ENCODE assay signal across 19 cellular contexts in the genomic region with DNA sequence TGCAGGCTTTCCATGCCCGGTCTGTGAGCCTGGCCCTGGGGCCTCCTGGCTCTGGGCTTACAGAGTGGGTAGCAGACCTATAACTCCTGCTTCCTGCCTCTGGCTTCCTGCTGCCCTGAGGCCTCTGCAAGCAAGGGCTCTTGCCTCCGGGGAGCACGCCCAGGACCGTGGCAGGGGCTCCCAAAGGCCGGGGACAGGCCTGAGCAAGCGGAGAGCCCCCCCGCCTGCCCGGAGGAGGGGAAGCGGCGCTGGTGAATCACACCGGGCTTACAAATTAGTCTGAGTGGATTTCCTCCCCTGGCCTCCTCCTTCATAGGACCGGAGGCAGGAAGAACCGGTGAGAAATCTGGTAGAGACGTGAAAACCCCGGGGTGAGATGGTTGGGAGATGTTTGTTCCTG. TPM values are rescaled to one million over a fixed set of nuclear protein-coding genes. Genes with fewer than 3 reads are reported as not detected.
DNase-seq lines count a peak whose midpoint lies in the region; FAIRE-seq and TF ChIP-seq lines count a peak whose summit lies in the region.
"Had no signal": no experiment of that assay in that cellular context is flagged by ENCODE, and none has a peak within 500 bp of the region (broad histone marks: within the 10 kb centered on the region; RNA-seq: fewer than 3 reads in every experiment).

No MANE protein-coding gene starts in this region.

- H3K9me3 ChIP-seq in adipocyte (ENCODE audit: control insufficient read depth, low read length): peaks cover 7% of the 10 kb centered on the region
- H3K9me3 ChIP-seq in Peyer's patch: no peaks in the 10 kb centered on the region
- H3K9me3 ChIP-seq: vagina had no signal

- no peaks in the 10 kb centered on the region for H3K36me3 ChIP-seq in adipocyte (ENCODE audit: control insufficient read depth, insufficient read depth, low read length, severe bottlenecking)
- H3K36me3 ChIP-seq in Peyer's patch: no peaks in the 10 kb centered on the region
- H3K36me3 ChIP-seq: vagina had no signal

- FAIRE-seq in GM19239 (lab: Jason Lieb, UNC): no peak

- no peak overlapping the region for H3K27ac ChIP-seq in Peyer's patch
- H3K27ac ChIP-seq: SK-N-MC, vagina had no signal

- H3K4me1 ChIP-seq in adipocyte (ENCODE audit: control insufficient read depth, insufficient read depth, low read length): no peaks in the 10 kb centered on the region
- H3K4me1 ChIP-seq in Peyer's patch: no peaks in the 10 kb centered on the region
- H3K4me1 ChIP-seq: vagina had no signal

- H3K4me3 ChIP-seq in adipocyte (ENCODE audit: low read length) (no peak overlapping the region), Peyer's patch (no peak overlapping the region)
- H3K4me3 ChIP-seq: SK-N-MC, vagina had no signal

- H3K27me3 ChIP-seq in adipocyte (replicated peaks; ENCODE audit: control insufficient read depth, insufficient read depth, low read length) (peaks cover 7% of the 10 kb centered on the region), Peyer's patch (no peaks in the 10 kb centered on the region)
- H3K27me3 ChIP-seq: vagina had no signal

- DNase-seq in AG08395 (ENCODE audit: low spot score): peak; percentile 74
- DNase-seq in HT1080 (ENCODE audit: low read depth): peak; percentile 87
- DNase-seq in adipocyte (ENCODE audit: low read depth): peak; percentile 65
- peak; percentile 94 for DNase-seq in islet precursor cell
- no peak for DNase-seq in activated naive CD4-positive, alpha-beta T cell treated with anti-CD3 and anti-CD28 coated beads, Interleukin-2, amount 50 U/mL, for 16 hours
- no peak for DNase-seq in Peyer's patch
- no peak for DNase-seq in GM19239 (ENCODE audit: insufficient read length, low spot score)
- no peak for DNase-seq in SW480 (ENCODE audit: low spot score)
- DNase-seq: amygdala; DMS79; effector CD4-positive, alpha-beta T cell; HCEC 1CT; NCI-H1436; NCI-H526 treated with DMSO at 0.1 percent for 48 hours; stimulated activated CD8-positive, alpha-beta memory T cell treated with anti-CD3 and anti-CD28 coated beads, Interleukin-4, amount 100 ng/mL, for 48 hours had no signal

- TF ChIP-seq POLR2A in Peyer's patch (IDR thresholded peaks at IDR 0.05): no peak

- TF ChIP-seq CTCF in Peyer's patch (IDR thresholded peaks at IDR 0.05): no peak

- H3K9ac ChIP-seq in adipocyte (ENCODE audit: low read length): no peak overlapping the region

RNA-seq across cellular contexts. Expression of gene MYL10, which starts 1.5 kb away (rescaled TPM):
- total RNA-seq in HT1080 (2014; rRNA removed; shearing (Covaris generic)): not detected in 2 replicates
- 0.59 TPM in 1 of 2 replicates, not detected in the other for polyA plus RNA-seq in HT1080 (2015; cell fraction: cytosol; rRNA removed)
- polyA plus RNA-seq in HT1080 (2015; cell fraction: nucleus; rRNA removed): not detected in 2 replicates
- not detected for total RNA-seq in Peyer's patch
- total RNA-seq: lower leg skin, omental fat pad, vagina had no signal

Comparison
In these comparisons a context has a peak if more than half of its experiments do, and no peak if none do; other contexts are left out.
1. DNase-seq: peak in AG08395 (single experiment), HT1080 (single experiment), adipocyte (single experiment) and islet precursor cell (single experiment); none in activated naive CD4-positive, alpha-beta T cell treated with anti-CD3 and anti-CD28 coated beads, Interleukin-2, amount 50 U/mL, for 16 hours (single experiment), Peyer's patch (0 of 3), GM19239 (single experiment) and SW480 (single experiment).